In genomic region chr12:9908350-9908749, GRCh38 we compare ENCODE assay signal across 2 cellular contexts.
TF ChIP-seq lines count a peak whose summit lies in the region.

No MANE protein-coding gene starts in this region.

TF ChIP-seq in WTC11, 78 proteins besides CTCF, POLR2A, EP300 and RAD21:
- no peak for TF ChIP-seq ZNF396 (CRISPR knock-in tag; IDR thresholded peaks at IDR 0.05; ENCODE audit: borderline replicate concordance)
- no peak for TF ChIP-seq ZNF416 (CRISPR knock-in tag; IDR thresholded peaks at IDR 0.05)
- no peak for TF ChIP-seq RORB (CRISPR knock-in tag; IDR thresholded peaks at IDR 0.05)
- TF ChIP-seq MYBL2 (CRISPR knock-in tag; IDR thresholded peaks at IDR 0.05), result no peak
- TF ChIP-seq ZNF671 (CRISPR knock-in tag; IDR thresholded peaks at IDR 0.05), result no peak
- TF ChIP-seq JAZF1 (CRISPR knock-in tag; IDR thresholded peaks at IDR 0.05), result no peak
- TF ChIP-seq ZNF317 (CRISPR knock-in tag; IDR thresholded peaks at IDR 0.05; ENCODE audit: borderline replicate concordance, low read depth), result no peak
- no peak for TF ChIP-seq TCF7 (CRISPR knock-in tag; IDR thresholded peaks at IDR 0.05; ENCODE audit: low read depth)
- TF ChIP-seq IRF2 (CRISPR knock-in tag; IDR thresholded peaks at IDR 0.05; ENCODE audit: borderline replicate concordance, low read depth), result no peak
- TF ChIP-seq JUN (CRISPR knock-in tag; IDR thresholded peaks at IDR 0.05), result no peak
- no peak for TF ChIP-seq ZNF512 (CRISPR knock-in tag; IDR thresholded peaks at IDR 0.05; ENCODE audit: borderline replicate concordance)
- no peak for TF ChIP-seq SOX15 (CRISPR knock-in tag; IDR thresholded peaks at IDR 0.05)
- no peak for TF ChIP-seq NR2C2 (CRISPR knock-in tag; IDR thresholded peaks at IDR 0.05)
- no peak for TF ChIP-seq KAT7 (CRISPR knock-in tag; IDR thresholded peaks at IDR 0.05; ENCODE audit: borderline replicate concordance)

TF ChIP-seq in neural cell, 6 proteins besides CTCF, POLR2A, EP300 and RAD21:
- no peak for TF ChIP-seq MXI1 (conservative IDR thresholded peaks at IDR 0.05; ENCODE audit: poor library complexity, severe bottlenecking)
- TF ChIP-seq TAF1 (IDR thresholded peaks at IDR 0.05; ENCODE audit: low read depth), result no peak
- no peak for TF ChIP-seq REST (IDR thresholded peaks at IDR 0.05; ENCODE audit: borderline replicate concordance)
- no peak for TF ChIP-seq SMC3 (conservative IDR thresholded peaks at IDR 0.05; ENCODE audit: poor library complexity)
- no peak for TF ChIP-seq POLR2AphosphoS5 (IDR thresholded peaks at IDR 0.05)
- TF ChIP-seq EZH2 (IDR thresholded peaks at IDR 0.05; ENCODE audit: borderline replicate concordance, insufficient read depth, low read length, poor library complexity, severe bottlenecking), result no peak
